22 cellular contexts compared by ENCODE assay signal in genomic region chr10:119408072-119408471, GRCh38.
A peak's percentile ranks its signal among the peaks of the same experiment; 100 is the strongest.
DNase-seq lines count a peak whose midpoint lies in the region; ATAC-seq and TF ChIP-seq lines count a peak whose summit lies in the region.
"Had no signal": no experiment of that assay in that cellular context is flagged by ENCODE, and none has a peak within 500 bp of the region (broad histone marks: within the 10 kb centered on the region; RNA-seq: fewer than 3 reads in every experiment).

No MANE protein-coding gene starts in this region.

- no peaks in the 10 kb centered on the region for H3K9me3 Mint-ChIP-seq in activated T-cell treated with anti-CD3 and anti-CD28 coated beads, Interleukin-2, amount 50 U/mL, for 72 hours
- no peaks in the 10 kb centered on the region for H3K9me3 Mint-ChIP-seq in activated T-helper 1 cell treated with anti-CD3 and anti-CD28 coated beads, Interleukin-12 subunit alpha, Interleukin-12 subunit beta, Interleukin-2, Interleukin-4 antibody, amounts not matched to agents 30 ng/mL and 10 ng/mL and 1 ng/mL, durations not matched to agents 14 hours and 24 hours and 36 hours
- H3K9me3 Mint-ChIP-seq: CD4-positive, CD25-positive, alpha-beta regulatory T cell; H9 had no signal

- no peak for TF ChIP-seq POLR2A in esophagus muscularis mucosa (IDR thresholded peaks at IDR 0.05; ENCODE audit: low read depth)
- no peak for TF ChIP-seq POLR2A in sigmoid colon (IDR thresholded peaks at IDR 0.05)
- TF ChIP-seq POLR2A in upper lobe of left lung (IDR thresholded peaks at IDR 0.05) = no peak

- ATAC-seq in left cardiac atrium = no peak
- no peak for ATAC-seq in upper lobe of left lung (ENCODE audit: low FRiP score in 2 of 2)
- ATAC-seq in activated T-cell treated with anti-CD3 and anti-CD28 coated beads, Interleukin-2, amount 50 U/mL, for 72 hours (replicated peaks in 1 of 2) = no peak

- H3K27me3 Mint-ChIP-seq in activated T-cell treated with anti-CD3 and anti-CD28 coated beads, Interleukin-2, amount 50 U/mL, for 72 hours (ENCODE audit: low read depth) = no peaks in the 10 kb centered on the region
- no peaks in the 10 kb centered on the region for H3K27me3 Mint-ChIP-seq in activated T-helper 1 cell treated with anti-CD3 and anti-CD28 coated beads, Interleukin-12 subunit alpha, Interleukin-12 subunit beta, Interleukin-2, Interleukin-4 antibody, amounts not matched to agents 30 ng/mL and 10 ng/mL and 1 ng/mL, durations not matched to agents 14 hours and 24 hours and 36 hours (ENCODE audit: insufficient read depth)
- H3K27me3 Mint-ChIP-seq: B cell; CD4-positive, CD25-positive, alpha-beta regulatory T cell had no signal

- H3K4me3 ChIP-seq in right atrium auricular region (no peak overlapping the region), esophagus muscularis mucosa (no peak overlapping the region), sigmoid colon (no peak overlapping the region), upper lobe of left lung (no peak overlapping the region)
- H3K4me3 ChIP-seq in effector memory CD4-positive, alpha-beta T cell (ENCODE audit: insufficient read depth, low read depth, low read length, poor library complexity, severe bottlenecking) = no peak overlapping the region
- H3K4me3 ChIP-seq: GM23248 had no signal

- DNase-seq in right atrium auricular region (ENCODE audit: low spot score) (no peak), left cardiac atrium (no peak), esophagus muscularis mucosa (ENCODE audit: extremely low spot score) (no peak), sigmoid colon (no peak), upper lobe of left lung (no peak)
- DNase-seq in effector memory CD4-positive, alpha-beta T cell = no peak
- DNase-seq in activated T-cell treated with anti-CD3 and anti-CD28 coated beads, Interleukin-2, amount 50 U/mL, for 72 hours = no peak
- no peak for DNase-seq in activated T-helper 1 cell treated with anti-CD3 and anti-CD28 coated beads, Interleukin-12 subunit alpha, Interleukin-12 subunit beta, Interleukin-2, Interleukin-4 antibody, amounts not matched to agents 30 ng/mL and 10 ng/mL and 1 ng/mL, durations not matched to agents 14 hours and 24 hours and 36 hours (ENCODE audit: low spot score)
- DNase-seq: COR-L47, DMS79 treated with DMSO at 0.1 percent for 48 hours, GM23248, H9, NCI-H1105, NCI-H146, NCI-H2029 treated with DMSO at 0.1 percent for 48 hours, NCI-H226, NCI-H510A treated with DMSO at 0.1 percent for 48 hours, NCI-H748 treated with DMSO at 0.1 percent for 48 hours had no signal

- TF ChIP-seq EP300 in esophagus muscularis mucosa (IDR thresholded peaks at IDR 0.05) (no peak), sigmoid colon (IDR thresholded peaks at IDR 0.05) (no peak), upper lobe of left lung (IDR thresholded peaks at IDR 0.05) (no peak)

- H3K9me3 ChIP-seq in right atrium auricular region (no peaks in the 10 kb centered on the region), esophagus muscularis mucosa (no peaks in the 10 kb centered on the region), sigmoid colon (no peaks in the 10 kb centered on the region), upper lobe of left lung (no peaks in the 10 kb centered on the region)
- no peaks in the 10 kb centered on the region for H3K9me3 ChIP-seq in effector memory CD4-positive, alpha-beta T cell (ENCODE audit: control insufficient read depth, low read length)

- H3K4me1 ChIP-seq in right atrium auricular region (peaks cover 0 to 66% of the 10 kb centered on the region in 2 donors), esophagus muscularis mucosa (peaks cover 49 to 66% (median 60%) of the 10 kb centered on the region in 4 donors), sigmoid colon (peaks cover 0 to 20% (median 13%) of the 10 kb centered on the region in 4 donors), upper lobe of left lung (peaks cover 34 to 67% (median 57%) of the 10 kb centered on the region in 4 donors)
- H3K4me1 ChIP-seq in effector memory CD4-positive, alpha-beta T cell (ENCODE audit: control insufficient read depth, insufficient read depth, low read length, poor library complexity, severe bottlenecking) = no peaks in the 10 kb centered on the region

- H3K36me3 Mint-ChIP-seq in activated T-cell treated with anti-CD3 and anti-CD28 coated beads, Interleukin-2, amount 50 U/mL, for 72 hours (ENCODE audit: insufficient read depth in 2 of 2) = no peaks in the 10 kb centered on the region
- H3K36me3 Mint-ChIP-seq in activated T-helper 1 cell treated with anti-CD3 and anti-CD28 coated beads, Interleukin-12 subunit alpha, Interleukin-12 subunit beta, Interleukin-2, Interleukin-4 antibody, amounts not matched to agents 30 ng/mL and 10 ng/mL and 1 ng/mL, durations not matched to agents 14 hours and 24 hours and 36 hours (ENCODE audit: low read depth) = no peaks in the 10 kb centered on the region

- no peaks in the 10 kb centered on the region for H3K36me3 ChIP-seq in right atrium auricular region
- H3K36me3 ChIP-seq in esophagus muscularis mucosa = peaks cover 0 to 5% (median 0%) of the 10 kb centered on the region in 4 donors
- H3K36me3 ChIP-seq in sigmoid colon = no peaks in the 10 kb centered on the region
- no peaks in the 10 kb centered on the region for H3K36me3 ChIP-seq in upper lobe of left lung
- H3K36me3 ChIP-seq in effector memory CD4-positive, alpha-beta T cell (ENCODE audit: control insufficient read depth, insufficient read depth, low read length) = no peaks in the 10 kb centered on the region

- 85% methylated on average over 4 of the region's 4 CpGs for WGBS in esophagus muscularis mucosa
- WGBS in sigmoid colon, 2 donors = 92% methylated on average over 4 of the region's 4 CpGs
- 72 to 88% methylated on average over 4 of the region's 4 CpGs for WGBS in upper lobe of left lung, 2 donors

- H3K4me3 Mint-ChIP-seq in activated T-cell treated with anti-CD3 and anti-CD28 coated beads, Interleukin-2, amount 50 U/mL, for 72 hours = no peak overlapping the region
- no peak overlapping the region for H3K4me3 Mint-ChIP-seq in activated T-helper 1 cell treated with anti-CD3 and anti-CD28 coated beads, Interleukin-12 subunit alpha, Interleukin-12 subunit beta, Interleukin-2, Interleukin-4 antibody, amounts not matched to agents 30 ng/mL and 10 ng/mL and 1 ng/mL, durations not matched to agents 14 hours and 24 hours and 36 hours
- H3K4me3 Mint-ChIP-seq: B cell; CD4-positive, CD25-positive, alpha-beta regulatory T cell; H9 had no signal

- no peak overlapping the region for H3K27ac Mint-ChIP-seq in activated T-cell treated with anti-CD3 and anti-CD28 coated beads, Interleukin-2, amount 50 U/mL, for 72 hours
- H3K27ac Mint-ChIP-seq in activated T-helper 1 cell treated with anti-CD3 and anti-CD28 coated beads, Interleukin-12 subunit alpha, Interleukin-12 subunit beta, Interleukin-2, Interleukin-4 antibody, amounts not matched to agents 30 ng/mL and 10 ng/mL and 1 ng/mL, durations not matched to agents 14 hours and 24 hours and 36 hours = no peak overlapping the region
- H3K27ac Mint-ChIP-seq: H9 had no signal

- H3K27me3 ChIP-seq in right atrium auricular region (no peaks in the 10 kb centered on the region), esophagus muscularis mucosa (no peaks in the 10 kb centered on the region), sigmoid colon (no peaks in the 10 kb centered on the region), upper lobe of left lung (no peaks in the 10 kb centered on the region)
- H3K27me3 ChIP-seq in effector memory CD4-positive, alpha-beta T cell (replicated peaks; ENCODE audit: control insufficient read depth, insufficient read depth, low read length, poor library complexity, severe bottlenecking) = no peaks in the 10 kb centered on the region

- peak overlapping the region; percentile 59 to 65 for H3K27ac ChIP-seq in right atrium auricular region
- peak overlapping the region in 3 of 4 donors; percentile 65 to 72 (median 67) for H3K27ac ChIP-seq in esophagus muscularis mucosa (replicated peaks in 1 of 4)
- peak overlapping the region in 3 of 4 donors; percentile 17 to 77 (median 74) for H3K27ac ChIP-seq in sigmoid colon
- H3K27ac ChIP-seq in upper lobe of left lung = peak overlapping the region in 3 of 4 donors; percentile 44 to 84 (median 81)
- no peak overlapping the region for H3K27ac ChIP-seq in effector memory CD4-positive, alpha-beta T cell (ENCODE audit: insufficient read depth, low read length, poor library complexity, severe bottlenecking)
- H3K27ac ChIP-seq: GM23248, HL-60, RWPE1 had no signal

- intact Hi-C loops in left cardiac atrium (cut with DNase I) (loop anchor here in 1 of 2 donors (5.0 kb wide), 1 partner anchor 36 kb away; no protein-coding TSS in a partner anchor), esophagus muscularis mucosa (cut with DNase I) (no loop called here), sigmoid colon (cut with DNase I) (no loop called here)
- intact Hi-C loops in activated T-helper 1 cell treated with anti-CD3 and anti-CD28 coated beads, Interleukin-12 subunit alpha, Interleukin-12 subunit beta, Interleukin-2, Interleukin-4 antibody, amounts not matched to agents 30 ng/mL and 10 ng/mL and 1 ng/mL, durations not matched to agents 14 hours and 24 hours and 36 hours (cut with micrococcal nuclease) = no loop called here

- TF ChIP-seq CTCF in right atrium auricular region (IDR thresholded peaks at IDR 0.05) (no peak), esophagus muscularis mucosa (IDR thresholded peaks at IDR 0.05) (no peak), sigmoid colon (IDR thresholded peaks at IDR 0.05) (no peak), upper lobe of left lung (IDR thresholded peaks at IDR 0.05) (no peak)

- no peaks in the 10 kb centered on the region for H3K4me1 Mint-ChIP-seq in activated T-cell treated with anti-CD3 and anti-CD28 coated beads, Interleukin-2, amount 50 U/mL, for 72 hours (ENCODE audit: low read depth)
- no peaks in the 10 kb centered on the region for H3K4me1 Mint-ChIP-seq in activated T-helper 1 cell treated with anti-CD3 and anti-CD28 coated beads, Interleukin-12 subunit alpha, Interleukin-12 subunit beta, Interleukin-2, Interleukin-4 antibody, amounts not matched to agents 30 ng/mL and 10 ng/mL and 1 ng/mL, durations not matched to agents 14 hours and 24 hours and 36 hours (ENCODE audit: low read depth)
